Comparison of ENCODE assay signal across 38 cellular contexts in the genomic region with DNA sequence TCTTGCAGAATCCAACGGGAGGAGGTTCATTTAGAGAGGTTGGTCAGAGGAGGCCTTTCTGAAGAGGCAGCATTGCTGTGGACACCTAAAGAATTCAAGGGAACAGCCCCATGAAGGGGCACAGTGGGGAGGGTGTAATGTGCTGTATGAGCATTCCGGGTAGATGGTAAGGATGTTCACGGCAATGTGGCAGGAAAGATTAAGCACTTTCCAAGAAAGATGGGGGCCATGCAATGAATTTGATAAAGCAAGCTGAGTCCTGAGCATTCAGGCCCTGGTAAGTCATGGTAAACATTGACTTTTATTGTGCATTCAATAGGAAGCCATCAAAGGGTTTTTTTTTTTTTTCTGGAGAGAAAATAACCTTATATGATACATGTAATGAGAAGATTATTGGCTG.
"Had no signal": no experiment of that assay in that cellular context is flagged by ENCODE, and none has a peak within 500 bp of the region (broad histone marks: within the 10 kb centered on the region; RNA-seq: fewer than 3 reads in every experiment).

No MANE protein-coding gene starts in this region.

- H3K9me3 ChIP-seq: ascending aorta had no signal

- H3K27me3 ChIP-seq: ascending aorta, cardiac muscle cell had no signal

- H3K4me1 Mint-ChIP-seq: activated B cell treated with CpG ODN at 0.5 μM for 24 hours; activated CD4-positive, alpha-beta memory T cell treated with anti-CD3 and anti-CD28 coated beads, Interleukin-2, amount 10 ng/mL, durations not matched to agents 7 days and 5 days; activated CD4-positive, alpha-beta T cell treated with anti-CD3 and anti-CD28 coated beads for 36 hours; activated CD4-positive, alpha-beta T cell treated with anti-CD3 and anti-CD28 coated beads, Interleukin-2, amount 10 ng/mL, durations not matched to agents 7 days and 5 days; activated CD8-positive, alpha-beta memory T cell treated with anti-CD3 and anti-CD28 coated beads, Interleukin-2, amount 10 ng/mL, durations not matched to agents 7 days and 5 days; activated naive CD4-positive, alpha-beta T cell treated with anti-CD3 and anti-CD28 coated beads, Interleukin-2, amount 10 ng/mL, durations not matched to agents 7 days and 5 days; activated naive CD4-positive, alpha-beta T cell treated with anti-CD3 and anti-CD28 coated beads, Interleukin-2, amount 50 U/mL, for 24 hours; activated naive CD8-positive, alpha-beta T cell treated with anti-CD3 and anti-CD28 coated beads, Interleukin-2, amount 10 ng/mL, durations not matched to agents 7 days and 5 days; activated naive CD8-positive, alpha-beta T cell treated with anti-CD3 and anti-CD28 coated beads, Interleukin-2, amount 50 U/mL, for 24 hours; brain; central memory CD8-positive, alpha-beta T cell had no signal

- DNase-seq: activated B cell treated with CpG ODN at 0.5 μM for 24 hours; activated CD4-positive, alpha-beta memory T cell treated with anti-CD3 and anti-CD28 coated beads, Interleukin-2, amount 10 ng/mL, durations not matched to agents 7 days and 5 days; activated CD4-positive, alpha-beta T cell treated with anti-CD3 and anti-CD28 coated beads for 1 hour; activated CD4-positive, alpha-beta T cell treated with anti-CD3 and anti-CD28 coated beads for 36 hours; activated CD4-positive, alpha-beta T cell treated with anti-CD3 and anti-CD28 coated beads for 48 hours; activated CD4-positive, alpha-beta T cell treated with anti-CD3 and anti-CD28 coated beads, Interleukin-2, amount 10 ng/mL, durations not matched to agents 7 days and 5 days; activated CD4-positive, alpha-beta T cell treated with anti-CD3 and anti-CD28 coated beads, Interleukin-2, amount 50 U/mL, for 48 hours; activated CD8-positive, alpha-beta memory T cell treated with anti-CD3 and anti-CD28 coated beads for 24 hours; activated CD8-positive, alpha-beta memory T cell treated with anti-CD3 and anti-CD28 coated beads, Interleukin-2, amount 10 ng/mL, durations not matched to agents 7 days and 5 days; activated CD8-positive, alpha-beta memory T cell treated with anti-CD3 and anti-CD28 coated beads, Interleukin-2, amount 50 U/mL, for 48 hours; activated CD8-positive, alpha-beta T cell treated with anti-CD3 and anti-CD28 coated beads, Interleukin-2, amount 10 ng/mL, durations not matched to agents 7 days and 5 days; activated effector memory CD4-positive, alpha-beta T cell treated with Interleukin-2 at 50 U/mL for 16 hours; activated gamma-delta T cell; activated naive CD4-positive, alpha-beta T cell treated with anti-CD3 and anti-CD28 coated beads, Interleukin-2, amount 10 ng/mL, durations not matched to agents 7 days and 5 days; activated naive CD4-positive, alpha-beta T cell treated with Interleukin-2 at 50 U/mL for 16 hours; activated naive CD8-positive, alpha-beta T cell treated with anti-CD3 and anti-CD28 coated beads, Interleukin-2, amount 10 ng/mL, durations not matched to agents 7 days and 5 days; activated naive CD8-positive, alpha-beta T cell treated with anti-CD3 and anti-CD28 coated beads, Interleukin-2, amount 50 U/mL, for 24 hours; activated T-cell treated with anti-CD3 and anti-CD28 coated beads, Interleukin-2, amount 50 U/mL, for 24 hours; activated T-cell treated with anti-CD3 and anti-CD28 coated beads, Interleukin-2, amount 50 U/mL, for 48 hours; amygdala; anterior cingulate cortex; caudate nucleus; cerebellar nuclear complex; T-helper 1 cell; T-helper 2 cell; T-helper 9 cell had no signal

- H3K4me3 ChIP-seq: ascending aorta, cardiac muscle cell had no signal

- H3K27ac Mint-ChIP-seq: activated B cell treated with CpG ODN at 0.5 μM for 24 hours; activated CD4-positive, alpha-beta memory T cell treated with anti-CD3 and anti-CD28 coated beads, Interleukin-2, amount 10 ng/mL, durations not matched to agents 7 days and 5 days; activated CD4-positive, alpha-beta T cell treated with anti-CD3 and anti-CD28 coated beads for 36 hours; activated CD4-positive, alpha-beta T cell treated with anti-CD3 and anti-CD28 coated beads, Interleukin-2, amount 10 ng/mL, durations not matched to agents 7 days and 5 days; activated CD8-positive, alpha-beta memory T cell treated with anti-CD3 and anti-CD28 coated beads, Interleukin-2, amount 10 ng/mL, durations not matched to agents 7 days and 5 days; activated CD8-positive, alpha-beta T cell treated with anti-CD3 and anti-CD28 coated beads, Interleukin-2, amount 10 ng/mL, durations not matched to agents 7 days and 5 days; activated naive CD4-positive, alpha-beta T cell treated with anti-CD3 and anti-CD28 coated beads, Interleukin-2, amount 10 ng/mL, durations not matched to agents 7 days and 5 days; activated naive CD4-positive, alpha-beta T cell treated with anti-CD3 and anti-CD28 coated beads, Interleukin-2, amount 50 U/mL, for 24 hours; activated naive CD8-positive, alpha-beta T cell; activated naive CD8-positive, alpha-beta T cell treated with anti-CD3 and anti-CD28 coated beads, Interleukin-2, amount 10 ng/mL, durations not matched to agents 7 days and 5 days; activated naive CD8-positive, alpha-beta T cell treated with anti-CD3 and anti-CD28 coated beads, Interleukin-2, amount 50 U/mL, for 24 hours; activated T-cell treated with anti-CD3 and anti-CD28 coated beads, Interleukin-2, amount 50 U/mL, for 24 hours; activated T-helper 2 cell treated with anti-CD3 and anti-CD28 coated beads, Interferon-gamma antibody, Interleukin-2, Interleukin-4, amounts not matched to agents 10 μg/mL and 5 μg/mL and 100 μg/mL, durations not matched to agents 14 hours and 24 hours and 36 hours; brain; T-helper 1 cell treated with Interleukin-12 subunit alpha and Interleukin-12 subunit beta and Interleukin-4 antibody, amounts not matched to agents 30 μg/mL and 1 μg/mL, for 36 hours; T-helper 2 cell treated with Interferon-gamma antibody and Interleukin-4, amounts not matched to agents 5 μg/mL and 100 μg/mL, for 36 hours had no signal

- ATAC-seq: activated CD4-positive, alpha-beta T cell treated with anti-CD3 and anti-CD28 coated beads for 36 hours; activated CD8-positive, alpha-beta memory T cell treated with anti-CD3 and anti-CD28 coated beads, Interleukin-2, amount 10 ng/mL, durations not matched to agents 7 days and 5 days; activated CD8-positive, alpha-beta T cell treated with anti-CD3 and anti-CD28 coated beads, Interleukin-2, amount 10 ng/mL, durations not matched to agents 7 days and 5 days; activated naive CD8-positive, alpha-beta T cell treated with anti-CD3 and anti-CD28 coated beads, Interleukin-2, amount 50 U/mL, for 24 hours had no signal

- H3K4me3 Mint-ChIP-seq: activated B cell treated with CpG ODN at 0.5 μM for 24 hours; activated CD4-positive, alpha-beta memory T cell treated with anti-CD3 and anti-CD28 coated beads, Interleukin-2, amount 10 ng/mL, durations not matched to agents 7 days and 5 days; activated CD4-positive, alpha-beta T cell treated with anti-CD3 and anti-CD28 coated beads for 36 hours; activated CD4-positive, alpha-beta T cell treated with anti-CD3 and anti-CD28 coated beads, Interleukin-2, amount 10 ng/mL, durations not matched to agents 7 days and 5 days; activated CD8-positive, alpha-beta memory T cell treated with anti-CD3 and anti-CD28 coated beads, Interleukin-2, amount 10 ng/mL, durations not matched to agents 7 days and 5 days; activated CD8-positive, alpha-beta T cell treated with anti-CD3 and anti-CD28 coated beads, Interleukin-2, amount 10 ng/mL, durations not matched to agents 7 days and 5 days; activated naive CD4-positive, alpha-beta T cell treated with anti-CD3 and anti-CD28 coated beads, Interleukin-2, amount 10 ng/mL, durations not matched to agents 7 days and 5 days; activated naive CD4-positive, alpha-beta T cell treated with anti-CD3 and anti-CD28 coated beads, Interleukin-2, amount 50 U/mL, for 24 hours; activated naive CD8-positive, alpha-beta T cell; activated naive CD8-positive, alpha-beta T cell treated with anti-CD3 and anti-CD28 coated beads, Interleukin-2, amount 10 ng/mL, durations not matched to agents 7 days and 5 days; activated naive CD8-positive, alpha-beta T cell treated with anti-CD3 and anti-CD28 coated beads, Interleukin-2, amount 50 U/mL, for 24 hours; activated T-cell treated with anti-CD3 and anti-CD28 coated beads, Interleukin-2, amount 50 U/mL, for 24 hours; brain; central memory CD8-positive, alpha-beta T cell; T-helper 1 cell treated with Interleukin-12 subunit alpha and Interleukin-12 subunit beta and Interleukin-4 antibody, amounts not matched to agents 30 μg/mL and 1 μg/mL, for 36 hours; T-helper 2 cell treated with Interferon-gamma antibody and Interleukin-4, amounts not matched to agents 5 μg/mL and 100 μg/mL, for 36 hours had no signal

- FAIRE-seq: bronchial epithelial cell, TTC549 had no signal

- H3K27me3 Mint-ChIP-seq: activated B cell treated with CpG ODN at 0.5 μM for 24 hours; activated CD4-positive, alpha-beta memory T cell treated with anti-CD3 and anti-CD28 coated beads, Interleukin-2, amount 10 ng/mL, durations not matched to agents 7 days and 5 days; activated CD4-positive, alpha-beta T cell treated with anti-CD3 and anti-CD28 coated beads for 36 hours; activated CD4-positive, alpha-beta T cell treated with anti-CD3 and anti-CD28 coated beads, Interleukin-2, amount 10 ng/mL, durations not matched to agents 7 days and 5 days; activated CD8-positive, alpha-beta memory T cell treated with anti-CD3 and anti-CD28 coated beads, Interleukin-2, amount 10 ng/mL, durations not matched to agents 7 days and 5 days; activated naive CD4-positive, alpha-beta T cell treated with anti-CD3 and anti-CD28 coated beads, Interleukin-2, amount 10 ng/mL, durations not matched to agents 7 days and 5 days; activated naive CD4-positive, alpha-beta T cell treated with anti-CD3 and anti-CD28 coated beads, Interleukin-2, amount 50 U/mL, for 24 hours; activated T-cell treated with anti-CD3 and anti-CD28 coated beads, Interleukin-2, amount 50 U/mL, for 24 hours; brain; central memory CD8-positive, alpha-beta T cell had no signal

- H3K36me3 Mint-ChIP-seq: activated CD8-positive, alpha-beta memory T cell treated with anti-CD3 and anti-CD28 coated beads, Interleukin-2, amount 10 ng/mL, durations not matched to agents 7 days and 5 days; activated naive CD4-positive, alpha-beta T cell treated with anti-CD3 and anti-CD28 coated beads, Interleukin-2, amount 10 ng/mL, durations not matched to agents 7 days and 5 days; activated naive CD4-positive, alpha-beta T cell treated with anti-CD3 and anti-CD28 coated beads, Interleukin-2, amount 50 U/mL, for 24 hours; activated naive CD8-positive, alpha-beta T cell; activated naive CD8-positive, alpha-beta T cell treated with anti-CD3 and anti-CD28 coated beads, Interleukin-2, amount 10 ng/mL, durations not matched to agents 7 days and 5 days had no signal

- H3K27ac ChIP-seq: ascending aorta, cardiac muscle cell, VCaP had no signal

- H3K9me3 Mint-ChIP-seq: activated CD4-positive, alpha-beta memory T cell treated with anti-CD3 and anti-CD28 coated beads, Interleukin-2, amount 10 ng/mL, durations not matched to agents 7 days and 5 days; activated CD4-positive, alpha-beta T cell treated with anti-CD3 and anti-CD28 coated beads, Interleukin-2, amount 10 ng/mL, durations not matched to agents 7 days and 5 days; activated naive CD4-positive, alpha-beta T cell treated with anti-CD3 and anti-CD28 coated beads, Interleukin-2, amount 10 ng/mL, durations not matched to agents 7 days and 5 days; activated naive CD4-positive, alpha-beta T cell treated with anti-CD3 and anti-CD28 coated beads, Interleukin-2, amount 50 U/mL, for 24 hours; activated naive CD8-positive, alpha-beta T cell treated with anti-CD3 and anti-CD28 coated beads, Interleukin-2, amount 10 ng/mL, durations not matched to agents 7 days and 5 days; activated naive CD8-positive, alpha-beta T cell treated with anti-CD3 and anti-CD28 coated beads, Interleukin-2, amount 50 U/mL, for 24 hours; activated T-cell treated with anti-CD3 and anti-CD28 coated beads, Interleukin-2, amount 50 U/mL, for 24 hours; activated T-helper 2 cell treated with anti-CD3 and anti-CD28 coated beads, Interferon-gamma antibody, Interleukin-2, Interleukin-4, amounts not matched to agents 10 μg/mL and 5 μg/mL and 100 μg/mL, durations not matched to agents 14 hours and 24 hours and 36 hours; brain; T-helper 1 cell treated with Interleukin-12 subunit alpha and Interleukin-12 subunit beta and Interleukin-4 antibody, amounts not matched to agents 30 μg/mL and 1 μg/mL, for 36 hours; T-helper 2 cell treated with Interferon-gamma antibody and Interleukin-4, amounts not matched to agents 5 μg/mL and 100 μg/mL, for 36 hours had no signal

- H3K36me3 ChIP-seq: ascending aorta, cardiac muscle cell had no signal

- H3K4me1 ChIP-seq: ascending aorta had no signal
